Comparison of ENCODE assay signal across 16 cellular contexts in genomic region chr1:76680676-76681075, GRCh38.
DNase-seq lines count a peak whose midpoint lies in the region; TF ChIP-seq lines count a peak whose summit lies in the region.
"Had no signal": no experiment of that assay in that cellular context is flagged by ENCODE, and none has a peak within 500 bp of the region (broad histone marks: within the 10 kb centered on the region; RNA-seq: fewer than 3 reads in every experiment).

No MANE protein-coding gene starts in this region.

- H3K18ac ChIP-seq in neuronal stem cell (ENCODE audit: low read length), result no peak overlapping the region

- H2BK5ac ChIP-seq in neuronal stem cell (ENCODE audit: low read length), result no peak overlapping the region

- no peaks in the 10 kb centered on the region for H3K27me3 ChIP-seq in endodermal cell (ENCODE audit: control insufficient read depth, insufficient read depth, low read length, poor library complexity, severe bottlenecking)
- no peaks in the 10 kb centered on the region for H3K27me3 ChIP-seq in esophagus muscularis mucosa
- H3K27me3 ChIP-seq in neuronal stem cell (ENCODE audit: control insufficient read depth in 3 of 3, insufficient read depth in 3 of 3, low read depth in 1 of 3, low read length in 3 of 3), result no peaks in the 10 kb centered on the region
- H3K27me3 ChIP-seq: BE2C, BLaER1 had no signal

- H3K9me3 ChIP-seq in endodermal cell (ENCODE audit: control insufficient read depth, low read length), result no peaks in the 10 kb centered on the region
- H3K9me3 ChIP-seq in esophagus muscularis mucosa, result no peaks in the 10 kb centered on the region
- H3K9me3 ChIP-seq in neuronal stem cell (replicated peaks in 1 of 2; ENCODE audit: control insufficient read depth in 2 of 2, insufficient read depth in 1 of 2, low read depth in 1 of 2, low read length in 2 of 2), result no peaks in the 10 kb centered on the region
- H3K9me3 ChIP-seq: BE2C, BLaER1, Caco-2 had no signal

- intact Hi-C loops in esophagus muscularis mucosa (cut with DNase I), result no loop called here

- peaks cover 8% of the 10 kb centered on the region for H3K4me1 Mint-ChIP-seq in endodermal cell

- no peaks in the 10 kb centered on the region for H3K79me1 ChIP-seq in neuronal stem cell (ENCODE audit: low read depth, low read length)

- TF ChIP-seq CTCF in endodermal cell (conservative IDR thresholded peaks at IDR 0.05) (no peak), esophagus muscularis mucosa (IDR thresholded peaks at IDR 0.05) (no peak)

- H3K27ac ChIP-seq in endodermal cell (ENCODE audit: low read depth, low read length) (peak overlapping the region; percentile 82), esophagus muscularis mucosa (replicated peaks in 1 of 4) (no peak overlapping the region), neuronal stem cell (replicated peaks; ENCODE audit: low read length) (no peak overlapping the region)
- H3K27ac ChIP-seq: BLaER1 had no signal

- no peaks in the 10 kb centered on the region for H3K36me3 Mint-ChIP-seq in endodermal cell (ENCODE audit: low read depth)
- H3K36me3 Mint-ChIP-seq: CD8-positive, alpha-beta T cell had no signal

- no peak overlapping the region for H3K9ac ChIP-seq in endodermal cell (ENCODE audit: extremely low read depth, low read length, poor library complexity, severe bottlenecking)
- H3K9ac ChIP-seq in neuronal stem cell (ENCODE audit: low read depth, low read length, poor library complexity), result no peak overlapping the region
- H3K9ac ChIP-seq: BLaER1 had no signal

- H3K4ac ChIP-seq in neuronal stem cell (ENCODE audit: low read length), result no peak overlapping the region

- peaks cover 7% of the 10 kb centered on the region for H3K4me1 ChIP-seq in endodermal cell (ENCODE audit: control insufficient read depth, insufficient read depth, low read length)
- H3K4me1 ChIP-seq in esophagus muscularis mucosa, result no peaks in the 10 kb centered on the region
- H3K4me1 ChIP-seq in neuronal stem cell (ENCODE audit: control insufficient read depth in 2 of 2, insufficient read depth in 1 of 2, low read depth in 1 of 2, low read length in 2 of 2), result peaks cover 2 to 12% of the 10 kb centered on the region in 2 donors
- H3K4me1 ChIP-seq: BE2C, BLaER1, Caco-2 had no signal

- no peak overlapping the region for H3K4me3 Mint-ChIP-seq in endodermal cell
- H3K4me3 Mint-ChIP-seq: CD4-positive, alpha-beta T cell; CD8-positive, alpha-beta T cell had no signal

- no peak overlapping the region for H2BK15ac ChIP-seq in neuronal stem cell (ENCODE audit: low read length)

- no peak overlapping the region for H4K8ac ChIP-seq in neuronal stem cell (ENCODE audit: low read depth, low read length)

- H3K27me3 Mint-ChIP-seq in endodermal cell (ENCODE audit: insufficient read depth), result no peaks in the 10 kb centered on the region
- H3K27me3 Mint-ChIP-seq: CD4-positive, alpha-beta T cell had no signal

- no peak overlapping the region for H3K14ac ChIP-seq in neuronal stem cell (ENCODE audit: low read length)

- H2BK12ac ChIP-seq in neuronal stem cell (ENCODE audit: low read length), result no peak overlapping the region

- no peak for TF ChIP-seq POLR2A in esophagus muscularis mucosa (IDR thresholded peaks at IDR 0.05; ENCODE audit: low read depth)

- H2BK120ac ChIP-seq in neuronal stem cell (ENCODE audit: low read depth, low read length), result no peak overlapping the region

- 88% methylated on average over 1 of the region's 1 CpG; no CpG with 5 or more reads in 1 of the 2 experiments for WGBS in endodermal cell (ENCODE audit: insufficient coverage in 1 of 2, insufficient read length in 1 of 2), 2 experiments
- WGBS in esophagus muscularis mucosa, result 87% methylated on average over 1 of the region's 1 CpG
- WGBS in neuronal stem cell (ENCODE audit: extremely low coverage in 2 of 2, insufficient read length in 2 of 2, insufficient replicate concordance in 1 of 2), 2 donors, result no CpG with 5 or more reads among the region's 1 CpG

- H4K91ac ChIP-seq in neuronal stem cell (ENCODE audit: low read depth, low read length, poor library complexity), result no peak overlapping the region

- no peaks in the 10 kb centered on the region for H3K36me3 ChIP-seq in endodermal cell (ENCODE audit: control insufficient read depth, insufficient read depth, low read length)
- no peaks in the 10 kb centered on the region for H3K36me3 ChIP-seq in esophagus muscularis mucosa
- H3K36me3 ChIP-seq in neuronal stem cell (replicated peaks in 1 of 2; ENCODE audit: control insufficient read depth in 2 of 2, insufficient read depth in 2 of 2, low read length in 2 of 2), result no peaks in the 10 kb centered on the region
- H3K36me3 ChIP-seq: BE2C, BLaER1 had no signal

- H3K4me3 ChIP-seq in endodermal cell (ENCODE audit: low read length), result no peak overlapping the region
- H3K4me3 ChIP-seq in esophagus muscularis mucosa, result no peak overlapping the region
- no peak overlapping the region for H3K4me3 ChIP-seq in neuronal stem cell (ENCODE audit: low read length in 2 of 2)
- H3K4me3 ChIP-seq: BLaER1 had no signal

- no peak overlapping the region for H3K27ac Mint-ChIP-seq in endodermal cell
- H3K27ac Mint-ChIP-seq: CD4-positive, alpha-beta T cell; CD8-positive, alpha-beta T cell had no signal

- H3K9me3 Mint-ChIP-seq in endodermal cell, result no peaks in the 10 kb centered on the region
- H3K9me3 Mint-ChIP-seq: CD4-positive, alpha-beta T cell; CD8-positive, alpha-beta T cell had no signal

- no peak for TF ChIP-seq EP300 in esophagus muscularis mucosa (IDR thresholded peaks at IDR 0.05)

- no peak overlapping the region for H2AK5ac ChIP-seq in neuronal stem cell (ENCODE audit: low read depth, low read length)

- H2AFZ ChIP-seq in neuronal stem cell (ENCODE audit: low read length), result no peak overlapping the region

- no peak overlapping the region for H3K23ac ChIP-seq in neuronal stem cell (ENCODE audit: low read depth, low read length, poor library complexity)

- no peak overlapping the region for H3K4me2 ChIP-seq in neuronal stem cell (ENCODE audit: insufficient read depth, low read length, poor library complexity, severe bottlenecking)
- H3K4me2 ChIP-seq: BLaER1 had no signal

- DNase-seq in endodermal cell (no peak), esophagus muscularis mucosa (ENCODE audit: extremely low spot score) (peak; percentile 75), neuronal stem cell (ENCODE audit: low spot score) (peak; percentile 3), NCI-H2196 treated with DMSO at 0.1 percent for 48 hours (lab: John Stamatoyannopoulos, UW; ENCODE audit: unreplicated experiment) (no peak)
- DNase-seq in NK-92 treated with Interleukin-12 subunit alpha and Interleukin-12 subunit beta, amount 100 ng/mL, for 24 hours (lab: John Stamatoyannopoulos, UW), result no peak
- DNase-seq: 8988T; ACHN; BE2C; C1 segment of cervical spinal cord; Caco-2; Calu3; CD4-positive, alpha-beta T cell; CD8-positive, alpha-beta T cell; DMS79 treated with DMSO at 0.1 percent for 48 hours; GF-D8 had no signal

Comparison
In these comparisons a context has a peak if more than half of its experiments do, and no peak if none do; other contexts are left out.
1. DNase-seq: peak in esophagus muscularis mucosa (single experiment) and neuronal stem cell (single experiment); none in endodermal cell (single experiment), NK-92 treated with Interleukin-12 subunit alpha and Interleukin-12 subunit beta, amount 100 ng/mL, for 24 hours (single experiment) and NCI-H2196 treated with DMSO at 0.1 percent for 48 hours (single experiment).